ENCODE assay signal across 8 cellular contexts in the genomic region with DNA sequence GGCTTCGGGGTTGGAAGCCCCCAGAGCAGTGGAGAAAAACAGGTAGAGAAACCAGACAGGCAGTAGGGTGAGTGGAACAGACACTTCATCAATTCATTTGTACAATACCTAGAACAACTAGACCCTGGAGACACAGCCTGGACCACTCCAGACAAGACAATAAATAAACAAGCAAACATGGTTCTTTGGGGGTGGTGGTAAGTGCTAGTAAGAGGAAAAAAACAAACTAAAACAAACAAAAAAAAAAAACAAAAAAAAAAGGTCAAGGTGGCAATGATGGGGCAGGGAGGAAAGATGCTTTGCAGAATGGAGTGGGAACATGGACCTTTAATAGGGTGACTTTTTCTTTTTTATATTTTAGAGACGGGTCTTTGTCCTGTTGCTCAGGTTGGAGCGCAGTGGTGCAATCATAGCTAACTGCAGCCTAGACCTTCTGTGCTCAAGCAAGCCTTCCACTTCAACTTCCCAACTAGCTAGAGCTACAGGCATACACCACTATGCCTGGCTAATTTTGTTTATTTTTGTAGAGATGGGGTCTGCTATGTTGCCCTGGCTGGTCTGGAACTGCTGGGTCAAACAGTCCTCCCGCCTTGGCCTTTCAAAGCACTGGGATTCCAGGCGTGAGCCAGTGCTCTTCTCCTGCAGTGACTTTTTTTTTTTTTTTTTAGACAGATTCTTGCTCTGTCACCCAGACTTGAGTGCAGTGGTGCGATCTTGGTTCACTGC. TPM values are rescaled to one million over a fixed set of nuclear protein-coding genes. Genes with fewer than 3 reads are reported as not detected.
DNase-seq lines count a peak whose midpoint lies in the region; ATAC-seq and TF ChIP-seq lines count a peak whose summit lies in the region.

No MANE protein-coding gene starts in this region.

- H3K4me3 ChIP-seq in AG04450 (ENCODE audit: low read depth, low read length) (peak overlapping the region; percentile 99), HUES6 (ENCODE audit: low read depth, low read length) (peak overlapping the region; percentile 65), mammary epithelial cell (replicated peaks in 1 of 3; ENCODE audit: insufficient read depth in 1 of 3, low read depth in 2 of 3, low read length in 3 of 3) (peak overlapping the region in 2 of 3 experiments; percentile 39 to 99), muscle layer of colon (ENCODE audit: low read depth in 1 of 2, low read length in 2 of 2) (peak overlapping the region; percentile 82 to 90)

- POLR2A ChIA-PET in AG04450 (lab: Yijun Ruan, JAX): interaction anchor here (0.6 to 4.5 kb wide), 4 partner anchors 12 to 71 kb away, joined by 3 to 157 read pairs (median 16); partner anchors contain the start of genes RNASEH2A and TNPO2

- peak overlapping the region; percentile 43 for H2AFZ ChIP-seq in mammary epithelial cell (ENCODE audit: low read depth, low read length)

- H3K79me2 ChIP-seq in mammary epithelial cell (ENCODE audit: insufficient read depth, low read length): peaks cover 28% of the 10 kb centered on the region

- dilution Hi-C loops in mammary epithelial cell (cut with HindIII; ENCODE audit: low sequenced_read_pairs): no loop called here

- H3K27me3 ChIP-seq in AG04450 (ENCODE audit: control insufficient read depth, insufficient read depth, low read length) (no peaks in the 10 kb centered on the region), HUES6 (ENCODE audit: control insufficient read depth, insufficient read depth, low read length) (peaks cover 7% of the 10 kb centered on the region; the same call in 1 of the 2 replicates), mammary epithelial cell (ENCODE audit: insufficient read depth, low read length) (no peaks in the 10 kb centered on the region), muscle layer of colon (ENCODE audit: control insufficient read depth in 1 of 2, insufficient read depth in 2 of 2, low read length in 2 of 2) (no peaks in the 10 kb centered on the region)

- H3K27ac ChIP-seq in AG04450 (ENCODE audit: low read depth, low read length) (peak overlapping the region; percentile 90), HUES6 (ENCODE audit: low read depth, low read length) (peak overlapping the region; percentile 94), mammary epithelial cell (ENCODE audit: insufficient read depth, low read depth, low read length) (peak overlapping the region; percentile 90), muscle layer of colon (ENCODE audit: low read depth, low read length) (peak overlapping the region; percentile 99)

- H4K20me1 ChIP-seq in mammary epithelial cell (ENCODE audit: insufficient read depth, low read length): peaks cover 12% of the 10 kb centered on the region

- H3K9me3 ChIP-seq in AG04450 (ENCODE audit: control insufficient read depth, insufficient read depth, low read length) (peaks cover 10% of the 10 kb centered on the region; the same call in 1 of the 2 replicates), HUES6 (ENCODE audit: control insufficient read depth, insufficient read depth, low read depth, low read length) (no peaks in the 10 kb centered on the region), mammary epithelial cell (replicated peaks; ENCODE audit: insufficient read depth, low read length) (no peaks in the 10 kb centered on the region), muscle layer of colon (ENCODE audit: low read length) (no peaks in the 10 kb centered on the region)

- BruUV-seq in mammary epithelial cell (replicated peaks; lab: Mats Ljungman, UMichigan): no TSS peak

- peak overlapping the region; percentile 68 for H3K4me2 ChIP-seq in mammary epithelial cell (ENCODE audit: insufficient read depth, low read depth, low read length)

- peak overlapping the region; percentile 77 for H3K9ac ChIP-seq in HUES6 (ENCODE audit: low read length)
- peak overlapping the region; percentile 57 for H3K9ac ChIP-seq in mammary epithelial cell (ENCODE audit: insufficient read depth, low read length)
- H3K9ac ChIP-seq in muscle layer of colon (ENCODE audit: low read length): peak overlapping the region; percentile 56

- no peak for TF ChIP-seq CTCF in AG04450 (IDR thresholded peaks at IDR 0.05; ENCODE audit: low read depth, low read length)
- TF ChIP-seq CTCF in mammary epithelial cell (conservative IDR thresholded peaks at IDR 0.05 in 1 of 2, IDR thresholded peaks at IDR 0.05 in 1 of 2; ENCODE audit: extremely low read depth in 1 of 2, insufficient read depth in 1 of 2, low read depth in 1 of 2, low read length in 2 of 2): no peak

- 68% methylated on average over 5 of the region's 6 CpGs for WGBS in mammary epithelial cell (ENCODE audit: low coverage, missing lambda C conversion rate)

- H3K36me3 ChIP-seq in HUES6 (ENCODE audit: control insufficient read depth, insufficient read depth, low read length) (peaks cover 7% of the 10 kb centered on the region), mammary epithelial cell (ENCODE audit: insufficient read depth, low read length) (peaks cover 2% of the 10 kb centered on the region), muscle layer of colon (ENCODE audit: insufficient read depth, low read length) (peaks cover 9% of the 10 kb centered on the region)

- DNase-seq in AG04450 (ENCODE audit: low read depth, low spot score) (no peak), mammary epithelial cell (no peak), NCI-H82 treated with DMSO at 0.1 percent for 48 hours (lab: John Stamatoyannopoulos, UW; ENCODE audit: unreplicated experiment) (no peak), NCI-H82 (lab: John Stamatoyannopoulos, UW) (no peak)

- intact Hi-C loops in mammary epithelial cell (cut with micrococcal nuclease): no loop called here

- peaks cover 23% of the 10 kb centered on the region for H3K4me1 ChIP-seq in HUES6 (ENCODE audit: control insufficient read depth, insufficient read depth, low read length)
- peaks cover 25% of the 10 kb centered on the region for H3K4me1 ChIP-seq in mammary epithelial cell (ENCODE audit: insufficient read depth, low read length)
- peaks cover 16% of the 10 kb centered on the region for H3K4me1 ChIP-seq in muscle layer of colon (ENCODE audit: insufficient read depth, low read length)

- in situ Hi-C loops in mammary epithelial cell (cut with MboI; ENCODE audit: low sequenced_read_pairs in 2 of 2): no loop called here

- CTCF ChIA-PET in AG04450 (lab: Charles Lee): interaction anchor here (0.6 to 12.2 kb wide), 6 partner anchors 19 to 806 kb away, joined by 6 to 410 read pairs (median 13); partner anchors contain the start of gene HOOK2
- CTCF ChIA-PET in mammary epithelial cell (lab: Charles Lee; ENCODE audit: low non-redundant PET): no interaction called here

- ATAC-seq in HG02588 (IDR thresholded peaks at IDR 0.05; ENCODE audit: unreplicated experiment) (no peak), GM18909 (IDR thresholded peaks at IDR 0.05; ENCODE audit: poor library complexity, unreplicated experiment) (no peak)

RNA-seq across cellular contexts. Expression of gene JUNB, which starts 3.1 kb away (rescaled TPM):
- polyA plus RNA-seq in AG04450 (2011; rRNA removed) (24.1 and 44.3 TPM in 2 replicates), mammary epithelial cell (83.3 TPM)
- polyA minus RNA-seq in AG04450 (2011; rRNA and poly(A)+ RNA removed): 15.7 and 16.4 TPM in 2 replicates
- 100 to 1,000 TPM; 135 to 173 TPM for total RNA-seq in mammary epithelial cell
- 12.6 TPM for polyA minus RNA-seq in mammary epithelial cell

RNA-seq across cellular contexts. Expression of gene PRDX2, which starts 7.2 kb away (rescaled TPM):
- 187 and 237 TPM in 2 replicates for polyA plus RNA-seq in AG04450 (2011; rRNA removed)
- 146 and 200 TPM in 2 replicates for polyA minus RNA-seq in AG04450 (2011; rRNA and poly(A)+ RNA removed)
- total RNA-seq in mammary epithelial cell: 100 to 1,000 TPM; 169 to 202 TPM
- 377 TPM for polyA plus RNA-seq in mammary epithelial cell
- 324 TPM for polyA minus RNA-seq in mammary epithelial cell

RNA-seq across cellular contexts. Expression of gene THSD8, which starts 7.5 kb away (rescaled TPM):
- 1.6 and 2.4 TPM in 2 replicates for polyA plus RNA-seq in AG04450 (2011; rRNA removed)
- 0.74 TPM in 1 of 2 replicates, not detected in the other for polyA minus RNA-seq in AG04450 (2011; rRNA and poly(A)+ RNA removed)
- 10 to 100 TPM in 1 of 2 donors, not detected in 1; 19.8 TPM for total RNA-seq in mammary epithelial cell
- not detected for polyA plus RNA-seq in mammary epithelial cell
- 24.4 TPM for polyA minus RNA-seq in mammary epithelial cell

RNA-seq across cellular contexts. Expression of gene RNASEH2A, which starts 12.0 kb away (rescaled TPM):
- 11.6 and 11.7 TPM in 2 replicates for polyA plus RNA-seq in AG04450 (2011; rRNA removed)
- 15.1 and 18.8 TPM in 2 replicates for polyA minus RNA-seq in AG04450 (2011; rRNA and poly(A)+ RNA removed)
- 10 to 100 TPM in 1 of 2 donors, 1 to 10 TPM in 1; 7.0 to 27.8 TPM for total RNA-seq in mammary epithelial cell
- polyA plus RNA-seq in mammary epithelial cell: 71.6 TPM
- polyA minus RNA-seq in mammary epithelial cell: 24.4 TPM

RNA-seq across cellular contexts. Expression of gene HOOK2, which starts 19.0 kb away (rescaled TPM):
- polyA plus RNA-seq in AG04450 (2011; rRNA removed): 5.5 and 6.4 TPM in 2 replicates
- polyA minus RNA-seq in AG04450 (2011; rRNA and poly(A)+ RNA removed): 4.7 and 5.7 TPM in 2 replicates
- total RNA-seq in mammary epithelial cell: 10 to 100 TPM; 32.3 to 63.6 TPM
- 21.3 TPM for polyA plus RNA-seq in mammary epithelial cell
- 5.7 TPM for polyA minus RNA-seq in mammary epithelial cell
